ENCODE assay signal across 23 cellular contexts in the genomic region with DNA sequence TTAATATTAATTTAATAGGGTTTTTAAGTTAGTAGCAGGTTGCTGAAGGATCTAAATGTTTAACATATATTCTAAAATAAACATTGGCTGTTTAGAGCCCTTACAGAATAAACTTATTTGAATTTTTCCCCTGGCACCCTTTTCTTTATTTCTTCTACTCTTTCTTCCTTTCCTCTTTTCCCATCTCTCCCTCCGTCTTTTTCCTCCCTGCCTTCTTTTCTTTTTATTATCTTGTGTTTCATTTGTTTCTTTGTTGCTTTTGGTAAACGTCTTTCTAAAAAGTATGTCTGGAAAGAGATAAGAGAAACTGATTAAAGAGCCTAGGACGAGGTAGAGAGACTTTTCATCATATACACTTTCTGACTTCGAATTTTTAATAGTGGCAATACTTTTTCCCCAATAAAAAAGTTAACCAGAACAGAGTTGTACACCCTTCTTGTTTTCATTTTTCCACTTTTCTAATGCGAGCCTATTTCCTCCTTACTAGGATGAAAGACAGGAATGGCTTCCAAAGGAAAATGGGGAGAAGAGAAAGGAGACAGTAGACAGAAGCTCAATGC.
"Had no signal": no experiment of that assay in that cellular context is flagged by ENCODE, and none has a peak within 500 bp of the region (broad histone marks: within the 10 kb centered on the region; RNA-seq: fewer than 3 reads in every experiment).

No MANE protein-coding gene starts in this region.

- H3K27me3 ChIP-seq: dorsolateral prefrontal cortex, heart left ventricle, spleen, stomach, transverse colon had no signal

- H3K27ac ChIP-seq: dorsolateral prefrontal cortex, heart left ventricle, neutrophil, spleen, stomach, thoracic aorta, transverse colon had no signal

- H3K9me3 Mint-ChIP-seq: naive B cell had no signal

- H3K27ac Mint-ChIP-seq: nephron progenitor cell had no signal

- H3K36me3 ChIP-seq: heart left ventricle, neutrophil, spleen, stomach, thoracic aorta, transverse colon had no signal

- H3K4me3 ChIP-seq: dorsolateral prefrontal cortex, heart left ventricle, lung, spleen, stomach, thoracic aorta, transverse colon had no signal

- DNase-seq: cortex of kidney; dorsolateral prefrontal cortex; effector CD8-positive, alpha-beta T cell; heart left ventricle; hippocampal formation; left colon; left ventricle myocardium superior; mesenchymal stem cell; naive B cell; nephron progenitor cell; spleen; stimulated activated CD4-positive, alpha-beta T cell treated with anti-CD3 and anti-CD28 coated beads, Interleukin-15, amount 100 ng/mL, for 24 hours; stimulated activated CD4-positive, alpha-beta T cell treated with anti-CD3 and anti-CD28 coated beads, Interleukin-1b, Interleukin-23, amount 100 ng/mL, for 48 hours; stimulated activated CD4-positive, alpha-beta T cell treated with anti-CD3 and anti-CD28 coated beads, Interleukin-4, amount 100 ng/mL, for 24 hours; stimulated activated naive CD4-positive, alpha-beta T cell; stomach; substantia nigra; transverse colon had no signal

- H3K4me3 Mint-ChIP-seq: nephron progenitor cell had no signal

- H3K36me3 Mint-ChIP-seq: naive B cell had no signal

- ATAC-seq: esophagus mucosa, heart left ventricle, left colon, left ventricle myocardium superior, sciatic nerve had no signal

- H3K27me3 Mint-ChIP-seq: naive B cell had no signal

- H3K9me3 ChIP-seq: heart left ventricle, neutrophil, spleen, stomach, thoracic aorta, transverse colon had no signal
